ENCODE assay signal across 29 cellular contexts in genomic region chr6:158413028-158413427, GRCh38.
DNase-seq lines count a peak whose midpoint lies in the region; ATAC-seq and TF ChIP-seq lines count a peak whose summit lies in the region.
"Had no signal": no experiment of that assay in that cellular context is flagged by ENCODE, and none has a peak within 500 bp of the region (broad histone marks: within the 10 kb centered on the region; RNA-seq: fewer than 3 reads in every experiment).

No MANE protein-coding gene starts in this region.

- H3K4me1 Mint-ChIP-seq in stimulated activated naive B cell treated with anti-CD40 and anti-IgM and Interleukin-4, amounts not matched to agents 10 μg/mL and 1 μg/mL and 100 μg/mL, for 72 hours = peaks cover 8 to 14% of the 10 kb centered on the region in 2 donors
- H3K4me1 Mint-ChIP-seq in activated CD8-positive, alpha-beta memory T cell treated with anti-CD3 and anti-CD28 coated beads, Interleukin-2, amount 10 ng/mL, durations not matched to agents 7 days and 5 days = no peaks in the 10 kb centered on the region

- H3K4me3 Mint-ChIP-seq in stimulated activated naive B cell treated with anti-CD40 and anti-IgM and Interleukin-4, amounts not matched to agents 10 μg/mL and 1 μg/mL and 100 μg/mL, for 72 hours = no peak overlapping the region
- no peak overlapping the region for H3K4me3 Mint-ChIP-seq in activated CD8-positive, alpha-beta memory T cell treated with anti-CD3 and anti-CD28 coated beads, Interleukin-2, amount 10 ng/mL, durations not matched to agents 7 days and 5 days
- H3K4me3 Mint-ChIP-seq: CD8-positive, alpha-beta T cell had no signal

- H2BK15ac ChIP-seq in IMR-90 (ENCODE audit: low read depth, low read length) = no peak overlapping the region

- CTCF ChIA-PET in IMR-90 (lab: Yijun Ruan, JAX) = no interaction called here
- CTCF ChIA-PET in activated CD8-positive, alpha-beta memory T cell treated with anti-CD3 and anti-CD28 coated beads, Interleukin-2, amount 10 ng/mL, durations not matched to agents 7 days and 5 days (lab: Charles Lee) = no interaction called here

- no peak overlapping the region for H4K91ac ChIP-seq in IMR-90 (ENCODE audit: insufficient read depth, low read depth, low read length)

- no peak overlapping the region for H3K56ac ChIP-seq in IMR-90 (ENCODE audit: extremely low read depth, insufficient read depth, low read length)

- H3K27me3 Mint-ChIP-seq in stimulated activated naive B cell treated with anti-CD40 and anti-IgM and Interleukin-4, amounts not matched to agents 10 μg/mL and 1 μg/mL and 100 μg/mL, for 72 hours = no peaks in the 10 kb centered on the region
- no peaks in the 10 kb centered on the region for H3K27me3 Mint-ChIP-seq in activated CD8-positive, alpha-beta memory T cell treated with anti-CD3 and anti-CD28 coated beads, Interleukin-2, amount 10 ng/mL, durations not matched to agents 7 days and 5 days

- no peak overlapping the region for H2AK5ac ChIP-seq in IMR-90 (ENCODE audit: low read depth, low read length)

- H3K9me3 Mint-ChIP-seq in stimulated activated naive B cell treated with anti-CD40 and anti-IgM and Interleukin-4, amounts not matched to agents 10 μg/mL and 1 μg/mL and 100 μg/mL, for 72 hours = no peaks in the 10 kb centered on the region
- no peaks in the 10 kb centered on the region for H3K9me3 Mint-ChIP-seq in activated CD8-positive, alpha-beta memory T cell treated with anti-CD3 and anti-CD28 coated beads, Interleukin-2, amount 10 ng/mL, durations not matched to agents 7 days and 5 days (ENCODE audit: low read depth)
- H3K9me3 Mint-ChIP-seq: CD8-positive, alpha-beta T cell had no signal

- in situ Hi-C loops in IMR-90 (cut with MboI; ENCODE audit: low sequenced_read_pairs) = no loop called here

- DNase-seq in IMR-90 (no peak), head of caudate nucleus (peak in 26 of 42 donors; percentile 30 to 69 (median 45)), upper lobe of right lung (no peak)
- no peak for DNase-seq in stimulated activated naive B cell treated with anti-CD40 and anti-IgM and Interleukin-4, amounts not matched to agents 10 μg/mL and 1 μg/mL and 100 μg/mL, for 72 hours
- no peak for DNase-seq in activated CD8-positive, alpha-beta memory T cell treated with anti-CD3 and anti-CD28 coated beads, Interleukin-2, amount 10 ng/mL, durations not matched to agents 7 days and 5 days
- DNase-seq: Caco-2; CD8-positive, alpha-beta T cell; DMS 273 treated with DMSO at 0.1 percent for 48 hours; DMS79; EL; GDM1; NCI-H1092 treated with DMSO at 0.1 percent for 48 hours; NCI-H1436; NCI-H187; NCI-H2081 treated with DMSO at 0.1 percent for 48 hours; NCI-H2171; NCI-H345; NCI-H524; NCI-H82; NK-92 treated with Interleukin-12 subunit alpha and Interleukin-12 subunit beta, amount 100 ng/mL, for 24 hours; PC-9; Right ventricle myocardium superior had no signal

- 97% methylated on average over 12 of the region's 16 CpGs; no CpG with 5 or more reads in 1 of the 2 experiments for WGBS in IMR-90 (ENCODE audit: extremely low coverage in 2 of 2, insufficient read length in 1 of 2), 2 experiments

- H2AK9ac ChIP-seq in IMR-90 (replicated peaks; ENCODE audit: low read depth, low read length, poor library complexity) = peak overlapping the region; percentile 34

- TF ChIP-seq CTCF in IMR-90 (conservative IDR thresholded peaks at IDR 0.05; ENCODE audit: low read depth, low read length) = no peak
- TF ChIP-seq CTCF in upper lobe of right lung (IDR thresholded peaks at IDR 0.05) = no peak

- no peak overlapping the region for H3K4me2 ChIP-seq in IMR-90 (ENCODE audit: low read depth, low read length)

- peaks cover 14 to 40% of the 10 kb centered on the region in 2 donors for H3K36me3 Mint-ChIP-seq in stimulated activated naive B cell treated with anti-CD40 and anti-IgM and Interleukin-4, amounts not matched to agents 10 μg/mL and 1 μg/mL and 100 μg/mL, for 72 hours
- peaks cover 2% of the 10 kb centered on the region for H3K36me3 Mint-ChIP-seq in activated CD8-positive, alpha-beta memory T cell treated with anti-CD3 and anti-CD28 coated beads, Interleukin-2, amount 10 ng/mL, durations not matched to agents 7 days and 5 days

- TF ChIP-seq RAD21 in IMR-90 (IDR thresholded peaks at IDR 0.05; ENCODE audit: low read length) = no peak

- H3K4me3 ChIP-seq in IMR-90 (ENCODE audit: insufficient read depth, low read depth, low read length) (no peak overlapping the region), upper lobe of right lung (no peak overlapping the region)
- H3K4me3 ChIP-seq: GM12878, PC-9, SJSA1 had no signal

- peaks cover 14% of the 10 kb centered on the region for H3K4me1 ChIP-seq in IMR-90 (ENCODE audit: control insufficient read depth, insufficient read depth, low read length)
- H3K4me1 ChIP-seq in upper lobe of right lung = peaks cover 34% of the 10 kb centered on the region
- H3K4me1 ChIP-seq: Caco-2 had no signal

- no peak overlapping the region for H2BK20ac ChIP-seq in IMR-90 (ENCODE audit: low read depth, low read length)

- no peak for TF ChIP-seq POLR2A in IMR-90 (IDR thresholded peaks at IDR 0.05; ENCODE audit: low read depth, low read length)

- H3K4ac ChIP-seq in IMR-90 (ENCODE audit: low read depth, low read length) = no peak overlapping the region; the same call in 1 of the 2 replicates

- H2BK5ac ChIP-seq in IMR-90 (ENCODE audit: low read depth, low read length, poor library complexity, severe bottlenecking) = no peak overlapping the region

- H2BK120ac ChIP-seq in IMR-90 (ENCODE audit: low read depth, low read length) = no peak overlapping the region

- peaks cover 5% of the 10 kb centered on the region for H3K36me3 ChIP-seq in IMR-90 (ENCODE audit: control insufficient read depth, insufficient read depth, low read length)
- H3K36me3 ChIP-seq in upper lobe of right lung = no peaks in the 10 kb centered on the region

- H3K27me3 ChIP-seq in IMR-90 (ENCODE audit: control insufficient read depth, insufficient read depth, low read length) = no peaks in the 10 kb centered on the region
- no peaks in the 10 kb centered on the region for H3K27me3 ChIP-seq in upper lobe of right lung
- H3K27me3 ChIP-seq: SJSA1 had no signal

- H3K27ac ChIP-seq in IMR-90 (ENCODE audit: insufficient read depth, low read length) (no peak overlapping the region), angular gyrus (ENCODE audit: low read depth, low read length) (peak overlapping the region; percentile 12), upper lobe of right lung (no peak overlapping the region)
- H3K27ac ChIP-seq: C4-2B, HL-60, SJSA1 had no signal

- ATAC-seq in IMR-90 (ENCODE audit: low read depth) (no peak), GM21825 (IDR thresholded peaks at IDR 0.05; ENCODE audit: unreplicated experiment) (no peak), upper lobe of right lung (no peak)
- no peak for ATAC-seq in stimulated activated naive B cell treated with anti-CD40 and anti-IgM and Interleukin-4, amounts not matched to agents 10 μg/mL and 1 μg/mL and 100 μg/mL, for 72 hours (replicated peaks)
- ATAC-seq in activated CD8-positive, alpha-beta memory T cell treated with anti-CD3 and anti-CD28 coated beads, Interleukin-2, amount 10 ng/mL, durations not matched to agents 7 days and 5 days = no peak
- ATAC-seq: CD8-positive, alpha-beta T cell; GM12878; HCT116 had no signal

- no peaks in the 10 kb centered on the region; the same call in 1 of the 2 replicates for H4K20me1 ChIP-seq in IMR-90 (ENCODE audit: insufficient read depth, low read length)

- H3K9ac ChIP-seq in IMR-90 (ENCODE audit: low read depth, low read length) = no peak overlapping the region

- no peak overlapping the region for H3K14ac ChIP-seq in IMR-90 (replicated peaks; ENCODE audit: low read depth, low read length)

- dilution Hi-C loops in IMR-90 (cut with HindIII; ENCODE audit: low sequenced_read_pairs, unreplicated experiment) = no loop called here

- H3K9me1 ChIP-seq in IMR-90 (ENCODE audit: insufficient read depth, low read length) = peaks cover 15% of the 10 kb centered on the region

- BruUV-seq in IMR-90 (replicated peaks; lab: Mats Ljungman, UMichigan) = no TSS peak

- intact Hi-C loops in IMR-90 (cut with micrococcal nuclease) = no loop called here
- intact Hi-C loops in head of caudate nucleus (cut with DNase I) = no loop called here
- intact Hi-C loops in upper lobe of right lung (cut with DNase I) = no loop called here

- no peak overlapping the region for H3K18ac ChIP-seq in IMR-90 (ENCODE audit: low read depth, low read length)

- H4K5ac ChIP-seq in IMR-90 (ENCODE audit: low read depth, low read length) = no peak overlapping the region

- H3K9me3 ChIP-seq in IMR-90 (ENCODE audit: control insufficient read depth, insufficient read depth, low read length) = no peaks in the 10 kb centered on the region
- H3K9me3 ChIP-seq in upper lobe of right lung = no peaks in the 10 kb centered on the region
- H3K9me3 ChIP-seq: Caco-2, SJSA1 had no signal

- peaks cover 5 to 47% of the 10 kb centered on the region in 2 experiments; a peak in 3 of 4 replicates for H3K79me1 ChIP-seq in IMR-90 (ENCODE audit: low read depth in 1 of 2, low read length in 2 of 2)

- peak overlapping the region; percentile 26 for H3K27ac Mint-ChIP-seq in stimulated activated naive B cell treated with anti-CD40 and anti-IgM and Interleukin-4, amounts not matched to agents 10 μg/mL and 1 μg/mL and 100 μg/mL, for 72 hours
- no peak overlapping the region for H3K27ac Mint-ChIP-seq in activated CD8-positive, alpha-beta memory T cell treated with anti-CD3 and anti-CD28 coated beads, Interleukin-2, amount 10 ng/mL, durations not matched to agents 7 days and 5 days
- H3K27ac Mint-ChIP-seq: CD8-positive, alpha-beta T cell had no signal

- POLR2A ChIA-PET in IMR-90 (lab: Charles Lee; ENCODE audit: unreplicated experiment) = no interaction called here

- H4K8ac ChIP-seq in IMR-90 (ENCODE audit: low read depth in 2 of 2, low read length in 2 of 2) = no peak overlapping the region

- H2AFZ ChIP-seq in IMR-90 (replicated peaks; ENCODE audit: low read length, poor library complexity) = no peak overlapping the region
- H2AFZ ChIP-seq: PC-9 had no signal

- no peak overlapping the region for H3K23ac ChIP-seq in IMR-90 (ENCODE audit: low read depth, low read length)

TF ChIP-seq in IMR-90, 13 proteins besides CTCF, POLR2A, EP300 and RAD21 (continues in another document):
- TF ChIP-seq MAZ (IDR thresholded peaks at IDR 0.05; ENCODE audit: borderline replicate concordance, low read depth, low read length) (no peak), NFE2L2 (IDR thresholded peaks at IDR 0.05; ENCODE audit: low read depth, low read length) (no peak), CEBPB (IDR thresholded peaks at IDR 0.05; ENCODE audit: low read depth, low read length) (no peak), BHLHE40 (IDR thresholded peaks at IDR 0.05; ENCODE audit: low read depth, low read length) (no peak), RFX5 (IDR thresholded peaks at IDR 0.05; ENCODE audit: low read depth, low read length) (no peak)

Comparison
In these comparisons a context has a peak if more than half of its experiments do, and no peak if none do; other contexts are left out.
1. DNase-seq: peak in head of caudate nucleus (26 of 42); none in IMR-90 (single experiment), stimulated activated naive B cell treated with anti-CD40 and anti-IgM and Interleukin-4, amounts not matched to agents 10 μg/mL and 1 μg/mL and 100 μg/mL, for 72 hours (single experiment), upper lobe of right lung (single experiment) and activated CD8-positive, alpha-beta memory T cell treated with anti-CD3 and anti-CD28 coated beads, Interleukin-2, amount 10 ng/mL, durations not matched to agents 7 days and 5 days (single experiment).